ENCODE assay signal across 1 cellular context in genomic region chr3:77102916-77103769, GRCh38.
TF ChIP-seq lines count a peak whose summit lies in the region.

No MANE protein-coding gene starts in this region.

TF ChIP-seq in GM23338, 12 proteins besides CTCF, POLR2A, EP300 and RAD21:
- no peak for TF ChIP-seq ZNF114 (CRISPR knock-in tag; IDR thresholded peaks at IDR 0.05)
- TF ChIP-seq, protein P1, sequence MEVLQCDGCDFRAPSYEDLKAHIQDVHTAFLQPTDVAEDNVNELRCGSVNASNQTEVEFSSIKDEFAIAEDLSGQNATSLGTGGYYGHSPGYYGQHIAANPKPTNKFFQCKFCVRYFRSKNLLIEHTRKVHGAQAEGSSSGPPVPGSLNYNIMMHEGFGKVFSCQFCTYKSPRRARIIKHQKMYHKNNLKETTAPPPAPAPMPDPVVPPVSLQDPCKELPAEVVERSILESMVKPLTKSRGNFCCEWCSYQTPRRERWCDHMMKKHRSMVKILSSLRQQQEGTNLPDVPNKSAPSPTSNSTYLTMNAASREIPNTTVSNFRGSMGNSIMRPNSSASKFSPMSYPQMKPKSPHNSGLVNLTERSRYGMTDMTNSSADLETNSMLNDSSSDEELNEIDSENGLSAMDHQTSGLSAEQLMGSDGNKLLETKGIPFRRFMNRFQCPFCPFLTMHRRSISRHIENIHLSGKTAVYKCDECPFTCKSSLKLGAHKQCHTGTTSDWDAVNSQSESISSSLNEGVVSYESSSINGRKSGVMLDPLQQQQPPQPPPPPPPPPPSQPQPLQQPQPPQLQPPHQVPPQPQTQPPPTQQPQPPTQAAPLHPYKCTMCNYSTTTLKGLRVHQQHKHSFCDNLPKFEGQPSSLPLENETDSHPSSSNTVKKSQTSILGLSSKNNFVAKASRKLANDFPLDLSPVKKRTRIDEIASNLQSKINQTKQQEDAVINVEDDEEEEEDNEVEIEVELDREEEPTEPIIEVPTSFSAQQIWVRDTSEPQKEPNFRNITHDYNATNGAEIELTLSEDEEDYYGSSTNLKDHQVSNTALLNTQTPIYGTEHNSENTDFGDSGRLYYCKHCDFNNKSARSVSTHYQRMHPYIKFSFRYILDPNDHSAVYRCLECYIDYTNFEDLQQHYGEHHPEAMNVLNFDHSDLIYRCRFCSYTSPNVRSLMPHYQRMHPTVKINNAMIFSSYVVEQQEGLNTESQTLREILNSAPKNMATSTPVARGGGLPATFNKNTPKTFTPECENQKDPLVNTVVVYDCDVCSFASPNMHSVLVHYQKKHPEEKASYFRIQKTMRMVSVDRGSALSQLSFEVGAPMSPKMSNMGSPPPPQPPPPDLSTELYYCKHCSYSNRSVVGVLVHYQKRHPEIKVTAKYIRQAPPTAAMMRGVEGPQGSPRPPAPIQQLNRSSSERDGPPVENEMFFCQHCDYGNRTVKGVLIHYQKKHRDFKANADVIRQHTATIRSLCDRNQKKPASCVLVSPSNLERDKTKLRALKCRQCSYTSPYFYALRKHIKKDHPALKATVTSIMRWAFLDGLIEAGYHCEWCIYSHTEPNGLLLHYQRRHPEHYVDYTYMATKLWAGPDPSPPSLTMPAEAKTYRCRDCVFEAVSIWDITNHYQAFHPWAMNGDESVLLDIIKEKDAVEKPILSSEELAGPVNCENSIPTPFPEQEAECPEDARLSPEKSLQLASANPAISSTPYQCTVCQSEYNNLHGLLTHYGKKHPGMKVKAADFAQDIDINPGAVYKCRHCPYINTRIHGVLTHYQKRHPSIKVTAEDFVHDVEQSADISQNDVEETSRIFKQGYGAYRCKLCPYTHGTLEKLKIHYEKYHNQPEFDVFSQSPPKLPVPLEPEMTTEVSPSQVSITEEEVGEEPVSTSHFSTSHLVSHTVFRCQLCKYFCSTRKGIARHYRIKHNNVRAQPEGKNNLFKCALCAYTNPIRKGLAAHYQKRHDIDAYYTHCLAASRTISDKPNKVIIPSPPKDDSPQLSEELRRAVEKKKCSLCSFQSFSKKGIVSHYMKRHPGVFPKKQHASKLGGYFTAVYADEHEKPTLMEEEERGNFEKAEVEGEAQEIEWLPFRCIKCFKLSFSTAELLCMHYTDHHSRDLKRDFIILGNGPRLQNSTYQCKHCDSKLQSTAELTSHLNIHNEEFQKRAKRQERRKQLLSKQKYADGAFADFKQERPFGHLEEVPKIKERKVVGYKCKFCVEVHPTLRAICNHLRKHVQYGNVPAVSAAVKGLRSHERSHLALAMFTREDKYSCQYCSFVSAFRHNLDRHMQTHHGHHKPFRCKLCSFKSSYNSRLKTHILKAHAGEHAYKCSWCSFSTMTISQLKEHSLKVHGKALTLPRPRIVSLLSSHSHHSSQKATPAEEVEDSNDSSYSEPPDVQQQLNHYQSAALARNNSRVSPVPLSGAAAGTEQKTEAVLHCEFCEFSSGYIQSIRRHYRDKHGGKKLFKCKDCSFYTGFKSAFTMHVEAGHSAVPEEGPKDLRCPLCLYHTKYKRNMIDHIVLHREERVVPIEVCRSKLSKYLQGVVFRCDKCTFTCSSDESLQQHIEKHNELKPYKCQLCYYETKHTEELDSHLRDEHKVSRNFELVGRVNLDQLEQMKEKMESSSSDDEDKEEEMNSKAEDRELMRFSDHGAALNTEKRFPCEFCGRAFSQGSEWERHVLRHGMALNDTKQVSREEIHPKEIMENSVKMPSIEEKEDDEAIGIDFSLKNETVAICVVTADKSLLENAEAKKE (CRISPR knock-in tag; IDR thresholded peaks at IDR 0.05): no peak
- TF ChIP-seq NANOG (IDR thresholded peaks at IDR 0.05; ENCODE audit: borderline replicate concordance): no peak
- no peak for TF ChIP-seq JUNB (IDR thresholded peaks at IDR 0.05; ENCODE audit: unreplicated experiment)
- TF ChIP-seq, protein P2, sequence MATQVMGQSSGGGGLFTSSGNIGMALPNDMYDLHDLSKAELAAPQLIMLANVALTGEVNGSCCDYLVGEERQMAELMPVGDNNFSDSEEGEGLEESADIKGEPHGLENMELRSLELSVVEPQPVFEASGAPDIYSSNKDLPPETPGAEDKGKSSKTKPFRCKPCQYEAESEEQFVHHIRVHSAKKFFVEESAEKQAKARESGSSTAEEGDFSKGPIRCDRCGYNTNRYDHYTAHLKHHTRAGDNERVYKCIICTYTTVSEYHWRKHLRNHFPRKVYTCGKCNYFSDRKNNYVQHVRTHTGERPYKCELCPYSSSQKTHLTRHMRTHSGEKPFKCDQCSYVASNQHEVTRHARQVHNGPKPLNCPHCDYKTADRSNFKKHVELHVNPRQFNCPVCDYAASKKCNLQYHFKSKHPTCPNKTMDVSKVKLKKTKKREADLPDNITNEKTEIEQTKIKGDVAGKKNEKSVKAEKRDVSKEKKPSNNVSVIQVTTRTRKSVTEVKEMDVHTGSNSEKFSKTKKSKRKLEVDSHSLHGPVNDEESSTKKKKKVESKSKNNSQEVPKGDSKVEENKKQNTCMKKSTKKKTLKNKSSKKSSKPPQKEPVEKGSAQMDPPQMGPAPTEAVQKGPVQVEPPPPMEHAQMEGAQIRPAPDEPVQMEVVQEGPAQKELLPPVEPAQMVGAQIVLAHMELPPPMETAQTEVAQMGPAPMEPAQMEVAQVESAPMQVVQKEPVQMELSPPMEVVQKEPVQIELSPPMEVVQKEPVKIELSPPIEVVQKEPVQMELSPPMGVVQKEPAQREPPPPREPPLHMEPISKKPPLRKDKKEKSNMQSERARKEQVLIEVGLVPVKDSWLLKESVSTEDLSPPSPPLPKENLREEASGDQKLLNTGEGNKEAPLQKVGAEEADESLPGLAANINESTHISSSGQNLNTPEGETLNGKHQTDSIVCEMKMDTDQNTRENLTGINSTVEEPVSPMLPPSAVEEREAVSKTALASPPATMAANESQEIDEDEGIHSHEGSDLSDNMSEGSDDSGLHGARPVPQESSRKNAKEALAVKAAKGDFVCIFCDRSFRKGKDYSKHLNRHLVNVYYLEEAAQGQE (IDR thresholded peaks at IDR 0.05; ENCODE audit: unreplicated experiment): no peak
- no peak for TF ChIP-seq EZH2phosphoT487 (IDR thresholded peaks at IDR 0.05; ENCODE audit: unreplicated experiment)
- no peak for TF ChIP-seq ZNF331 (CRISPR knock-in tag; IDR thresholded peaks at IDR 0.05; ENCODE audit: low read depth)
- TF ChIP-seq CREB1 (CRISPR knock-in tag; IDR thresholded peaks at IDR 0.05; ENCODE audit: low read depth): no peak
- no peak for TF ChIP-seq POLR2AphosphoS5 (IDR thresholded peaks at IDR 0.05; ENCODE audit: low read depth)
- TF ChIP-seq, protein P3, sequence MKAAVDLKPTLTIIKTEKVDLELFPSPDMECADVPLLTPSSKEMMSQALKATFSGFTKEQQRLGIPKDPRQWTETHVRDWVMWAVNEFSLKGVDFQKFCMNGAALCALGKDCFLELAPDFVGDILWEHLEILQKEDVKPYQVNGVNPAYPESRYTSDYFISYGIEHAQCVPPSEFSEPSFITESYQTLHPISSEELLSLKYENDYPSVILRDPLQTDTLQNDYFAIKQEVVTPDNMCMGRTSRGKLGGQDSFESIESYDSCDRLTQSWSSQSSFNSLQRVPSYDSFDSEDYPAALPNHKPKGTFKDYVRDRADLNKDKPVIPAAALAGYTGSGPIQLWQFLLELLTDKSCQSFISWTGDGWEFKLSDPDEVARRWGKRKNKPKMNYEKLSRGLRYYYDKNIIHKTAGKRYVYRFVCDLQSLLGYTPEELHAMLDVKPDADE (IDR thresholded peaks at IDR 0.05): no peak
- TF ChIP-seq EZH2 (IDR thresholded peaks at IDR 0.05; ENCODE audit: low read depth, unreplicated experiment): no peak
- TF ChIP-seq STAT1 (IDR thresholded peaks at IDR 0.05; ENCODE audit: unreplicated experiment): no peak
